Comparison of ENCODE assay signal across 23 cellular contexts in genomic region chr10:120208488-120208887, GRCh38.
"Had no signal": no experiment of that assay in that cellular context is flagged by ENCODE, and none has a peak within 500 bp of the region (broad histone marks: within the 10 kb centered on the region; RNA-seq: fewer than 3 reads in every experiment).

No MANE protein-coding gene starts in this region.

- H3K9me3 Mint-ChIP-seq: immature natural killer cell, mesothelial cell of epicardium had no signal

- H3K9me3 ChIP-seq: left lung, lower lobe of right lung had no signal

- DNase-seq: dermis blood vessel endothelial cell; dorsolateral prefrontal cortex; effector CD4-positive, alpha-beta T cell; effector memory CD4-positive, alpha-beta T cell; foreskin keratinocyte; heart left ventricle; hypothalamus; immature natural killer cell; islet precursor cell; kidney; kidney glomerular epithelial cell; left lung; left ventricle myocardium superior; lower lobe of right lung; mesenchymal stem cell had no signal

- H3K4me3 ChIP-seq: coronary artery, dorsolateral prefrontal cortex, esophagus muscularis mucosa, gastroesophageal sphincter, heart left ventricle, hepatocyte, left lung, lower lobe of right lung had no signal

- H3K27me3 ChIP-seq: esophagus muscularis mucosa, foreskin keratinocyte, heart left ventricle, hepatocyte, left lung had no signal

- H3K27ac Mint-ChIP-seq: immature natural killer cell, mesothelial cell of epicardium had no signal

- H2AFZ ChIP-seq: hepatocyte had no signal

- H3K36me3 Mint-ChIP-seq: immature natural killer cell, mesothelial cell of epicardium had no signal

- H3K36me3 ChIP-seq: esophagus muscularis mucosa, gastroesophageal sphincter, heart left ventricle, left lung, lower lobe of right lung had no signal

- H3K4me1 ChIP-seq: esophagus muscularis mucosa, gastroesophageal sphincter, heart left ventricle, left lung, lower lobe of right lung had no signal

- FAIRE-seq: colon, endothelial cell of umbilical vein, frontal cortex, kidney had no signal

- H3K4me3 Mint-ChIP-seq: immature natural killer cell, mesothelial cell of epicardium had no signal

- H3K4me2 ChIP-seq: hepatocyte had no signal

- ATAC-seq: foreskin keratinocyte, gastroesophageal sphincter, heart left ventricle, left lung, left ventricle myocardium superior, lower lobe of right lung had no signal

- H3K27ac ChIP-seq: coronary artery, dorsolateral prefrontal cortex, esophagus muscularis mucosa, foreskin keratinocyte, gastroesophageal sphincter, heart left ventricle, hepatocyte, left lung, lower lobe of right lung had no signal

- H3K4me1 Mint-ChIP-seq: immature natural killer cell, mesothelial cell of epicardium had no signal

- H3K79me2 ChIP-seq: hepatocyte had no signal
